ENCODE assay signal across 19 cellular contexts in the genomic region with DNA sequence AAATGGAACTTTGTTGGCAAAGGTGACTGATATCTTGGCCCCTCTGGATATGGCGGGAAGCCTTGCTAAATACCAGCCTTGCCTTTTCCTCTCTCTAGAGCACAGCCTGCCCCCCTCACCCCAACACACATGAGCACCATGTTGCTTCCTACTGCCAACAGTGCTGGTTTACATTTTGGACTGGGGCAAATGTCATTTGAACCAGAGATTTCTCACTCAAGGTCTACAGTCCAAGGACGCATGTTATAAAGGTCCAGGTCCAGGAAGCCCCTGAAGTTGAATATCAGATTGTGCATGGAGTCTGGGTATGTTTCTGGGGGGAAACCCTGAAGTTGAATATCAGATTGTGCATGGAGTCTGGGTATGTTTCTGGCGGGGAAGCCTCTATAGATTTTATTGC. TPM values are rescaled to one million over a fixed set of nuclear protein-coding genes. Genes with fewer than 3 reads are reported as not detected.
A peak's percentile ranks its signal among the peaks of the same experiment; 100 is the strongest.
DNase-seq lines count a peak whose midpoint lies in the region; ATAC-seq, FAIRE-seq and TF ChIP-seq lines count a peak whose summit lies in the region.
"Had no signal": no experiment of that assay in that cellular context is flagged by ENCODE, and none has a peak within 500 bp of the region (broad histone marks: within the 10 kb centered on the region; RNA-seq: fewer than 3 reads in every experiment).

No MANE protein-coding gene starts in this region.

- peaks cover 1% of the 10 kb centered on the region for H3K36me3 Mint-ChIP-seq in type B pancreatic cell
- H3K36me3 Mint-ChIP-seq in neural progenitor cell, result no peaks in the 10 kb centered on the region

- H3K27me3 Mint-ChIP-seq in type B pancreatic cell (no peaks in the 10 kb centered on the region), neural progenitor cell (ENCODE audit: insufficient read depth, low read depth) (peaks cover 2% of the 10 kb centered on the region)

- H3K79me2 ChIP-seq in SK-N-SH (ENCODE audit: insufficient read depth), result peaks cover 14% of the 10 kb centered on the region; the same call in 1 of the 2 replicates
- no peaks in the 10 kb centered on the region for H3K79me2 ChIP-seq in neural progenitor cell (ENCODE audit: low read depth)

- no peak for TF ChIP-seq CTCF in SK-N-SH (IDR thresholded peaks at IDR 0.05)
- TF ChIP-seq CTCF in gastroesophageal sphincter (IDR thresholded peaks at IDR 0.05), result no peak
- TF ChIP-seq CTCF in pancreas (IDR thresholded peaks at IDR 0.05), result no peak
- TF ChIP-seq CTCF in type B pancreatic cell (conservative IDR thresholded peaks at IDR 0.05), result no peak
- TF ChIP-seq CTCF in neural progenitor cell (IDR thresholded peaks at IDR 0.05), result no peak

- CTCF ChIA-PET in SK-N-SH (lab: Yijun Ruan, JAX), result no interaction called here

- H3K4me1 Mint-ChIP-seq in type B pancreatic cell (ENCODE audit: unreplicated experiment), result peaks cover 25% of the 10 kb centered on the region
- H3K4me1 Mint-ChIP-seq in neural progenitor cell, result peaks cover 41% of the 10 kb centered on the region
- H3K4me1 Mint-ChIP-seq: stimulated activated memory B cell treated with anti-CD40 and anti-IgM and Interleukin-4, amounts not matched to agents 10 μg/mL and 1 μg/mL and 100 μg/mL, for 72 hours had no signal

- H3K27ac Mint-ChIP-seq in type B pancreatic cell (peak overlapping the region; percentile 86), neural progenitor cell (no peak overlapping the region)
- H3K27ac Mint-ChIP-seq: activated T-helper 2 cell treated with anti-CD3 and anti-CD28 coated beads, Interferon-gamma antibody, Interleukin-2, Interleukin-4, amounts not matched to agents 10 μg/mL and 5 μg/mL and 100 μg/mL, durations not matched to agents 14 hours and 24 hours and 36 hours; stimulated activated memory B cell treated with anti-CD40 and anti-IgM and Interleukin-4, amounts not matched to agents 10 μg/mL and 1 μg/mL and 100 μg/mL, for 72 hours had no signal

- H3K9me3 ChIP-seq in SK-N-SH (peaks cover under 1% of the 10 kb centered on the region; the same call in 1 of the 2 replicates), gastroesophageal sphincter (peaks cover 0 to 1% (median 0%) of the 10 kb centered on the region in 3 donors), pancreas (no peaks in the 10 kb centered on the region), neural progenitor cell (ENCODE audit: low read depth) (no peaks in the 10 kb centered on the region)

- H3K27me3 ChIP-seq in SK-N-SH (ENCODE audit: insufficient read depth) (no peaks in the 10 kb centered on the region), gastroesophageal sphincter (no peaks in the 10 kb centered on the region), pancreas (no peaks in the 10 kb centered on the region), neural progenitor cell (no peaks in the 10 kb centered on the region)
- H3K27me3 ChIP-seq: brain microvascular endothelial cell had no signal

- no peaks in the 10 kb centered on the region for H3K9me2 ChIP-seq in SK-N-SH

- no peak for TF ChIP-seq EP300 in SK-N-SH (IDR thresholded peaks at IDR 0.05; ENCODE audit: borderline replicate concordance in 1 of 2, low read depth in 1 of 2, low read length in 1 of 2)
- TF ChIP-seq EP300 in gastroesophageal sphincter (IDR thresholded peaks at IDR 0.05), result no peak

- H3F3A ChIP-seq in SK-N-SH (replicated peaks; ENCODE audit: insufficient read depth) (peaks cover 11% of the 10 kb centered on the region), neural progenitor cell (ENCODE audit: low read depth) (peaks cover 11% of the 10 kb centered on the region)

- no peak overlapping the region for H3K4me3 Mint-ChIP-seq in type B pancreatic cell
- H3K4me3 Mint-ChIP-seq in neural progenitor cell, result no peak overlapping the region
- H3K4me3 Mint-ChIP-seq: H9; stimulated activated memory B cell treated with anti-CD40 and anti-IgM and Interleukin-4, amounts not matched to agents 10 μg/mL and 1 μg/mL and 100 μg/mL, for 72 hours had no signal

- H3K36me3 ChIP-seq in SK-N-SH (replicated peaks in 1 of 2; ENCODE audit: control insufficient read depth in 1 of 2, insufficient read depth in 2 of 2, low read length in 1 of 2), result peaks cover 0 to under 1% of the 10 kb centered on the region in 2 experiments
- no peaks in the 10 kb centered on the region for H3K36me3 ChIP-seq in gastroesophageal sphincter
- no peaks in the 10 kb centered on the region for H3K36me3 ChIP-seq in pancreas
- H3K36me3 ChIP-seq in neural progenitor cell, result no peaks in the 10 kb centered on the region
- H3K36me3 ChIP-seq: brain microvascular endothelial cell had no signal

- H3K4me3 ChIP-seq in SK-N-SH (ENCODE audit: low read depth in 2 of 2, low read length in 1 of 2) (no peak overlapping the region), gastroesophageal sphincter (no peak overlapping the region), pancreas (no peak overlapping the region), neural progenitor cell (no peak overlapping the region)

- no peak for TF ChIP-seq RAD21 in SK-N-SH (IDR thresholded peaks at IDR 0.05; ENCODE audit: low read length)

- H3K4me2 ChIP-seq in SK-N-SH (no peak overlapping the region), neural progenitor cell (no peak overlapping the region)

- DNase-seq in SK-N-SH, result no peak
- no peak for DNase-seq in pancreas
- no peak for DNase-seq in type B pancreatic cell (ENCODE audit: extremely low spot score, unreplicated experiment)
- DNase-seq in neural progenitor cell (ENCODE audit: low spot score), result no peak
- no peak for DNase-seq in central memory CD4-positive, alpha-beta T cell
- DNase-seq: activated CD4-positive, alpha-beta T cell treated with anti-CD3 and anti-CD28 coated beads, Interleukin-2, amount 50 U/mL, for 48 hours; brain microvascular endothelial cell; Kasumi-1; NCI-H1694; stimulated activated CD4-positive, alpha-beta T cell treated with anti-CD3 and anti-CD28 coated beads, Interleukin-4, amount 100 ng/mL, for 4 hours; T-helper 9 cell had no signal

- no peak for ATAC-seq in SK-N-SH treated with all-trans-retinoic acid at 6 μM for 48 hours
- ATAC-seq in gastroesophageal sphincter, result no peak
- ATAC-seq in pancreas, result no peak
- ATAC-seq in HG02588 (IDR thresholded peaks at IDR 0.05; ENCODE audit: unreplicated experiment), result no peak

- WGBS in SK-N-SH (ENCODE audit: low lambda C conversion rate), result 96% methylated on average over 3 of the region's 3 CpGs
- 67% methylated on average over 1 of the region's 3 CpGs; no CpG with 5 or more reads in 1 of the 2 donors for WGBS in gastroesophageal sphincter (ENCODE audit: low coverage in 1 of 2), 2 donors
- WGBS in pancreas, 2 donors, result 78 to 80% methylated on average over 3 of the region's 3 CpGs

- no peak for TF ChIP-seq POLR2A in gastroesophageal sphincter (IDR thresholded peaks at IDR 0.05)

- no peak for FAIRE-seq in pancreas (lab: Jason Lieb, UNC)
- FAIRE-seq: endothelial cell of umbilical vein, RCC 7860 had no signal

- intact Hi-C loops in pancreas (cut with DNase I), result no loop called here

- H3K9me3 Mint-ChIP-seq in type B pancreatic cell (no peaks in the 10 kb centered on the region), neural progenitor cell (peaks cover 1% of the 10 kb centered on the region)

- H3K9ac ChIP-seq in SK-N-SH (peak overlapping the region; percentile 75; the same call in 1 of the 2 replicates), neural progenitor cell (no peak overlapping the region)

- H4K20me1 ChIP-seq in SK-N-SH (ENCODE audit: insufficient read depth) (no peaks in the 10 kb centered on the region), neural progenitor cell (ENCODE audit: low read depth) (peaks cover 8% of the 10 kb centered on the region)

- peak overlapping the region in 1 of 2 experiments; percentile 87; a peak in 3 of 4 replicates for H3K27ac ChIP-seq in SK-N-SH (ENCODE audit: low read depth in 2 of 2, low read length in 1 of 2)
- peak overlapping the region; percentile 56 to 95 (median 90) for H3K27ac ChIP-seq in gastroesophageal sphincter
- peak overlapping the region in 3 of 4 donors; percentile 57 to 67 (median 66) for H3K27ac ChIP-seq in pancreas
- no peak overlapping the region for H3K27ac ChIP-seq in neural progenitor cell

- H2AFZ ChIP-seq in SK-N-SH (ENCODE audit: low read depth) (no peak overlapping the region), neural progenitor cell (replicated peaks) (no peak overlapping the region)

- POLR2A ChIA-PET in SK-N-SH (lab: Yijun Ruan, JAX), result interaction anchor here (2.0 kb wide), 1 partner anchor 19 kb away, joined by 7 read pairs; a partner anchor contains a TSS

- peaks cover 20 to 48% of the 10 kb centered on the region in 2 experiments for H3K4me1 ChIP-seq in SK-N-SH (ENCODE audit: control insufficient read depth in 1 of 2, insufficient read depth in 2 of 2, low read depth in 1 of 2, low read length in 1 of 2)
- H3K4me1 ChIP-seq in gastroesophageal sphincter, result peaks cover 10 to 94% (median 37%) of the 10 kb centered on the region in 3 donors
- peaks cover 13 to 30% (median 26%) of the 10 kb centered on the region in 3 donors for H3K4me1 ChIP-seq in pancreas
- H3K4me1 ChIP-seq in neural progenitor cell, result peaks cover 26% of the 10 kb centered on the region

TF ChIP-seq in SK-N-SH, 30 proteins besides CTCF, POLR2A, EP300 and RAD21:
- no peak for TF ChIP-seq CHD2 (IDR thresholded peaks at IDR 0.05; ENCODE audit: low read length, partially characterized antibody)
- no peak for TF ChIP-seq JUND (IDR thresholded peaks at IDR 0.05)
- no peak for TF ChIP-seq SIN3A (IDR thresholded peaks at IDR 0.05; ENCODE audit: borderline replicate concordance, low read depth, low read length)
TF ChIP-seq in SK-N-SH: peak in this region for 0.

TF ChIP-seq in SK-N-SH treated with all-trans-retinoic acid at 6 μM for 48 hours, 23 proteins besides CTCF, POLR2A, EP300 and RAD21 (continues in another document):
- no peak for TF ChIP-seq PPARA (CRISPR knock-in tag; IDR thresholded peaks at IDR 0.05; ENCODE audit: borderline replicate concordance)
- no peak for TF ChIP-seq ISL1 (CRISPR knock-in tag; IDR thresholded peaks at IDR 0.05)
- no peak for TF ChIP-seq CSDC2 (CRISPR knock-in tag; IDR thresholded peaks at IDR 0.05)

RNA-seq across cellular contexts. Expression of a gene that starts 19.9 kb away (rescaled TPM):
- 2.2 and 2.8 TPM in 2 replicates for polyA plus RNA-seq in SK-N-SH (2012; rRNA removed)
- 1.8 and 2.8 TPM in 2 replicates for polyA plus RNA-seq in SK-N-SH (2012; cell fraction: cytosol; rRNA removed)
- polyA plus RNA-seq in SK-N-SH (2012; cell fraction: nucleus; rRNA removed), result 6.2 and 7.7 TPM in 2 replicates
- 10 to 100 TPM; 21.7 to 59.9 (median 41.5) TPM for total RNA-seq in gastroesophageal sphincter
- 1 to 10 TPM; 2.8 to 7.8 (median 4.2) TPM for total RNA-seq in pancreas
- 1 to 10 TPM; 3.4 to 4.5 TPM for polyA plus RNA-seq in pancreas
- total RNA-seq in type B pancreatic cell (ENCODE audit: low replicate concordance), result 6.2 and 7.6 TPM in 2 replicates
- total RNA-seq in neural progenitor cell (ENCODE audit: low replicate concordance), result 12.1 and 20.2 TPM in 2 replicates
